9 cellular contexts compared by ENCODE assay signal in genomic region chr4:8539661-8540060, GRCh38. TPM values are rescaled to one million over a fixed set of nuclear protein-coding genes. Genes with fewer than 3 reads are reported as not detected.
DNase-seq lines count a peak whose midpoint lies in the region; ATAC-seq and TF ChIP-seq lines count a peak whose summit lies in the region.
"Had no signal": no experiment of that assay in that cellular context is flagged by ENCODE, and none has a peak within 500 bp of the region (broad histone marks: within the 10 kb centered on the region; RNA-seq: fewer than 3 reads in every experiment).

No MANE protein-coding gene starts in this region.

- POLR2A ChIA-PET in activated CD8-positive, alpha-beta T cell treated with anti-CD3 and anti-CD28 coated beads for 36 hours (lab: Charles Lee): no interaction called here

- CTCF ChIA-PET in activated CD8-positive, alpha-beta T cell treated with anti-CD3 and anti-CD28 coated beads for 36 hours (lab: Charles Lee): no interaction called here

- no peak for TF ChIP-seq CTCF in activated CD8-positive, alpha-beta T cell treated with anti-CD3 and anti-CD28 coated beads for 36 hours (IDR thresholded peaks at IDR 0.05)

- peaks cover 3% of the 10 kb centered on the region for H3K9me3 Mint-ChIP-seq in activated CD8-positive, alpha-beta T cell treated with anti-CD3 and anti-CD28 coated beads for 36 hours
- peaks cover 3% of the 10 kb centered on the region for H3K9me3 Mint-ChIP-seq in stimulated activated effector memory CD8-positive, alpha-beta T cell treated with anti-CD3 and anti-CD28 coated beads, Interleukin-12 subunit alpha, Interleukin-12 subunit beta, amount 100 ng/mL, for 72 hours

- intact Hi-C loops in left ventricle myocardium superior (cut with micrococcal nuclease) (no loop called here), left cardiac atrium (cut with DNase I) (no loop called here)
- intact Hi-C loops in activated CD8-positive, alpha-beta T cell treated with anti-CD3 and anti-CD28 coated beads for 36 hours (cut with micrococcal nuclease): no loop called here

- ATAC-seq in left ventricle myocardium superior (no peak), left cardiac atrium (no peak), GM21717 (IDR thresholded peaks at IDR 0.05; ENCODE audit: unreplicated experiment) (peak; percentile 35)
- ATAC-seq in activated CD8-positive, alpha-beta T cell treated with anti-CD3 and anti-CD28 coated beads for 36 hours: peak; percentile 64
- peak; percentile 27 for ATAC-seq in stimulated activated effector memory CD8-positive, alpha-beta T cell treated with anti-CD3 and anti-CD28 coated beads, Interleukin-12 subunit alpha, Interleukin-12 subunit beta, amount 100 ng/mL, for 72 hours

- H3K4me3 Mint-ChIP-seq in activated CD8-positive, alpha-beta T cell treated with anti-CD3 and anti-CD28 coated beads for 36 hours: no peak overlapping the region
- H3K4me3 Mint-ChIP-seq in stimulated activated effector memory CD8-positive, alpha-beta T cell treated with anti-CD3 and anti-CD28 coated beads, Interleukin-12 subunit alpha, Interleukin-12 subunit beta, amount 100 ng/mL, for 72 hours: no peak overlapping the region

- DNase-seq in left ventricle myocardium superior: peak; percentile 8
- DNase-seq in left cardiac atrium: no peak
- peak; percentile 7 for DNase-seq in activated CD8-positive, alpha-beta T cell treated with anti-CD3 and anti-CD28 coated beads for 36 hours
- DNase-seq in stimulated activated effector memory CD8-positive, alpha-beta T cell treated with anti-CD3 and anti-CD28 coated beads, Interleukin-12 subunit alpha, Interleukin-12 subunit beta, amount 100 ng/mL, for 72 hours (ENCODE audit: low spot score in 2 of 2): no peak
- DNase-seq in UCSD-AML1 (lab: John Stamatoyannopoulos, UW; ENCODE audit: unreplicated experiment): no peak
- no peak for DNase-seq in NCI-H510A (lab: John Stamatoyannopoulos, UW)
- no peak for DNase-seq in NCI-H446 treated with DMSO at 0.1 percent for 48 hours (lab: John Stamatoyannopoulos, UW)
- DNase-seq: Kasumi-1 had no signal

- peaks cover 9% of the 10 kb centered on the region for H3K4me1 Mint-ChIP-seq in activated CD8-positive, alpha-beta T cell treated with anti-CD3 and anti-CD28 coated beads for 36 hours (ENCODE audit: low read depth)
- peaks cover 12% of the 10 kb centered on the region for H3K4me1 Mint-ChIP-seq in stimulated activated effector memory CD8-positive, alpha-beta T cell treated with anti-CD3 and anti-CD28 coated beads, Interleukin-12 subunit alpha, Interleukin-12 subunit beta, amount 100 ng/mL, for 72 hours

- no peaks in the 10 kb centered on the region for H3K27me3 Mint-ChIP-seq in activated CD8-positive, alpha-beta T cell treated with anti-CD3 and anti-CD28 coated beads for 36 hours

- H3K36me3 Mint-ChIP-seq in activated CD8-positive, alpha-beta T cell treated with anti-CD3 and anti-CD28 coated beads for 36 hours (ENCODE audit: low read depth): no peaks in the 10 kb centered on the region
- H3K36me3 Mint-ChIP-seq in stimulated activated effector memory CD8-positive, alpha-beta T cell treated with anti-CD3 and anti-CD28 coated beads, Interleukin-12 subunit alpha, Interleukin-12 subunit beta, amount 100 ng/mL, for 72 hours: no peaks in the 10 kb centered on the region

- H3K27ac Mint-ChIP-seq in activated CD8-positive, alpha-beta T cell treated with anti-CD3 and anti-CD28 coated beads for 36 hours: peak overlapping the region; percentile 71
- no peak overlapping the region for H3K27ac Mint-ChIP-seq in stimulated activated effector memory CD8-positive, alpha-beta T cell treated with anti-CD3 and anti-CD28 coated beads, Interleukin-12 subunit alpha, Interleukin-12 subunit beta, amount 100 ng/mL, for 72 hours

RNA-seq across cellular contexts. Expression of gene GPR78, which starts 40.5 kb away (rescaled TPM):
- not detected for total RNA-seq in left ventricle myocardium superior
- under 1 TPM in 1 of 2 donors, not detected in 1; 0.06 TPM for total RNA-seq in left cardiac atrium
- total RNA-seq in activated CD8-positive, alpha-beta T cell treated with anti-CD3 and anti-CD28 coated beads for 36 hours: not detected

RNA-seq across cellular contexts. Expression of gene CPZ, which starts 52.9 kb away (rescaled TPM):
- total RNA-seq in left ventricle myocardium superior (1.2 TPM), left cardiac atrium (1 to 10 TPM; 1.8 to 2.2 TPM)
- total RNA-seq in activated CD8-positive, alpha-beta T cell treated with anti-CD3 and anti-CD28 coated beads for 36 hours: not detected

Comparison
In these comparisons a context has a peak if more than half of its experiments do, and no peak if none do; other contexts are left out.
1. DNase-seq: peak in left ventricle myocardium superior (single experiment) and activated CD8-positive, alpha-beta T cell treated with anti-CD3 and anti-CD28 coated beads for 36 hours (single experiment); none in left cardiac atrium (single experiment), stimulated activated effector memory CD8-positive, alpha-beta T cell treated with anti-CD3 and anti-CD28 coated beads, Interleukin-12 subunit alpha, Interleukin-12 subunit beta, amount 100 ng/mL, for 72 hours (0 of 2), UCSD-AML1 (single experiment), NCI-H510A (single experiment) and NCI-H446 treated with DMSO at 0.1 percent for 48 hours (single experiment).
2. ATAC-seq: peak in GM21717 (single experiment), activated CD8-positive, alpha-beta T cell treated with anti-CD3 and anti-CD28 coated beads for 36 hours (single experiment) and stimulated activated effector memory CD8-positive, alpha-beta T cell treated with anti-CD3 and anti-CD28 coated beads, Interleukin-12 subunit alpha, Interleukin-12 subunit beta, amount 100 ng/mL, for 72 hours (single experiment); none in left ventricle myocardium superior (single experiment) and left cardiac atrium (0 of 2).